Comparison of ENCODE assay signal across 20 cellular contexts in genomic region chr9:122695696-122696095, GRCh38. TPM values are rescaled to one million over a fixed set of nuclear protein-coding genes. Genes with fewer than 3 reads are reported as not detected.
"Had no signal": no experiment of that assay in that cellular context is flagged by ENCODE, and none has a peak within 500 bp of the region (broad histone marks: within the 10 kb centered on the region; RNA-seq: fewer than 3 reads in every experiment).

No MANE protein-coding gene starts in this region.

- H3K36me3 ChIP-seq: left lung, ovary had no signal

- H3K27ac ChIP-seq: epithelial cell of prostate, left lung, ovary had no signal

- FAIRE-seq: keratinocyte, TTC549 had no signal

- DNase-seq: activated B cell treated with CpG ODN at 0.5 μM for 24 hours; activated CD4-positive, alpha-beta T cell treated with anti-CD3 and anti-CD28 coated beads, Interleukin-2, amount 10 ng/mL, durations not matched to agents 7 days and 5 days; activated CD8-positive, alpha-beta memory T cell treated with anti-CD3 and anti-CD28 coated beads for 24 hours; activated naive CD4-positive, alpha-beta T cell; activated naive CD8-positive, alpha-beta T cell treated with anti-CD3 and anti-CD28 coated beads, Interleukin-2, amount 10 ng/mL, durations not matched to agents 7 days and 5 days; effector memory CD4-positive, alpha-beta T cell; left lung; naive B cell; ovary; stimulated activated CD4-positive, alpha-beta T cell treated with anti-CD3 and anti-CD28 coated beads, Interleukin-12 subunit alpha, Interleukin-12 subunit beta, amount 100 ng/mL, for 4 hours; stimulated activated CD4-positive, alpha-beta T cell treated with anti-CD3 and anti-CD28 coated beads, Interleukin-2, amount 100 ng/mL, for 24 hours; T-helper 2 cell had no signal

- H3K27me3 ChIP-seq: left lung, ovary had no signal

- H3K4me1 ChIP-seq: left lung had no signal

- ATAC-seq: left lung; stimulated activated effector memory CD8-positive, alpha-beta T cell treated with anti-CD3 and anti-CD28 coated beads, Interleukin-12 subunit alpha, Interleukin-12 subunit beta, amount 100 ng/mL, for 72 hours had no signal

- H3K4me3 ChIP-seq: left lung, ovary had no signal

- H3K9me3 ChIP-seq: ovary had no signal

RNA-seq across cellular contexts. Expression of gene OR1L3, which starts 20.8 kb away (rescaled TPM):
- total RNA-seq: activated B cell treated with CpG ODN at 0.5 μM for 24 hours; activated CD4-positive, alpha-beta T cell treated with anti-CD3 and anti-CD28 coated beads, Interleukin-2, amount 10 ng/mL, durations not matched to agents 7 days and 5 days; activated naive CD8-positive, alpha-beta T cell treated with anti-CD3 and anti-CD28 coated beads, Interleukin-2, amount 10 ng/mL, durations not matched to agents 7 days and 5 days; cerebellum; left lung; mononuclear cell; ovary; ureter had no signal
- polyA plus RNA-seq: keratinocyte, ovary, thymus had no signal

RNA-seq across cellular contexts. Expression of gene OR1L4, which starts 28.1 kb away (rescaled TPM):
- total RNA-seq: activated B cell treated with CpG ODN at 0.5 μM for 24 hours; activated CD4-positive, alpha-beta T cell treated with anti-CD3 and anti-CD28 coated beads, Interleukin-2, amount 10 ng/mL, durations not matched to agents 7 days and 5 days; activated naive CD8-positive, alpha-beta T cell treated with anti-CD3 and anti-CD28 coated beads, Interleukin-2, amount 10 ng/mL, durations not matched to agents 7 days and 5 days; cerebellum; left lung; mononuclear cell; ovary; ureter had no signal
- polyA plus RNA-seq: keratinocyte, ovary had no signal

RNA-seq across cellular contexts. Expression of gene OR1L1, which starts 34.2 kb away (rescaled TPM):
- total RNA-seq: activated B cell treated with CpG ODN at 0.5 μM for 24 hours; activated CD4-positive, alpha-beta T cell treated with anti-CD3 and anti-CD28 coated beads, Interleukin-2, amount 10 ng/mL, durations not matched to agents 7 days and 5 days; activated naive CD8-positive, alpha-beta T cell treated with anti-CD3 and anti-CD28 coated beads, Interleukin-2, amount 10 ng/mL, durations not matched to agents 7 days and 5 days; cerebellum; left lung; mononuclear cell; ovary; ureter had no signal
- polyA plus RNA-seq: keratinocyte, ovary, thymus had no signal

RNA-seq across cellular contexts. Expression of gene OR1B1, which starts 38.3 kb away (rescaled TPM):
- total RNA-seq: activated B cell treated with CpG ODN at 0.5 μM for 24 hours; activated naive CD8-positive, alpha-beta T cell treated with anti-CD3 and anti-CD28 coated beads, Interleukin-2, amount 10 ng/mL, durations not matched to agents 7 days and 5 days; cerebellum; ovary had no signal
- polyA plus RNA-seq: keratinocyte, ovary, thymus had no signal

RNA-seq across cellular contexts. Expression of gene OR1L6, which starts 46.4 kb away (rescaled TPM):
- total RNA-seq: activated B cell treated with CpG ODN at 0.5 μM for 24 hours; activated CD4-positive, alpha-beta T cell treated with anti-CD3 and anti-CD28 coated beads, Interleukin-2, amount 10 ng/mL, durations not matched to agents 7 days and 5 days; activated naive CD8-positive, alpha-beta T cell treated with anti-CD3 and anti-CD28 coated beads, Interleukin-2, amount 10 ng/mL, durations not matched to agents 7 days and 5 days; cerebellum; left lung; mononuclear cell; ovary; ureter had no signal
- polyA plus RNA-seq: keratinocyte, ovary, thymus had no signal
